In the genomic region with DNA sequence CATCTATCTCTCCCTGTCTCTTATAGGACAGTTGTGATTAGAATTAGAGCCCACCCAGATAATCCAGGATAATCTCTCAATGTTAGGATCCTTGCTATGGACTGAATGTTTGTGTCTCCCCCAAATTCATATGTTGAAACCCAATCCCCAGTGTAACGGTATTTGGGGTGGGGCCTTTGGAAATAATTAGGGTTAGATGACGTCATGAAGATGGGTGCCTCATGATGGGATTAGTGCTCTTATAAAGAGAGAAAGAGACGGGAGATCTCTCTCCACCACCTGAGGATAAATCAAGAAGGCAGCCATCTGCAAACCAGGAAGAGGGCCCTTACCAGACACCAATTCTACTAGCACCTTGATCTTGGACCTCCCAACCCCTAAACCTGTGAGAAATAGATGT, we compare ENCODE assay signal across 30 cellular contexts. TPM values are rescaled to one million over a fixed set of nuclear protein-coding genes. Genes with fewer than 3 reads are reported as not detected.
"Had no signal": no experiment of that assay in that cellular context is flagged by ENCODE, and none has a peak within 500 bp of the region (broad histone marks: within the 10 kb centered on the region; RNA-seq: fewer than 3 reads in every experiment).

No MANE protein-coding gene starts in this region.

- H3K4me2 ChIP-seq: neural progenitor cell, smooth muscle cell had no signal

- H3K4me3 ChIP-seq: neural progenitor cell, ovary, psoas muscle, skin epidermis, smooth muscle cell, spleen, suprapubic skin, testis, tibial artery, transverse colon, upper lobe of right lung, uterus had no signal

- H3K9me3 ChIP-seq: ovary, psoas muscle, spleen, suprapubic skin, testis, transverse colon, upper lobe of right lung, uterus had no signal

- H3K27me3 ChIP-seq: neural progenitor cell, ovary, spleen, suprapubic skin, testis, tibial artery, transverse colon, upper lobe of right lung, uterus had no signal

- ATAC-seq: natural killer cell; psoas muscle; right cardiac atrium; sciatic nerve; stimulated activated memory B cell treated with anti-CD40 and anti-IgM and Interleukin-4, amounts not matched to agents 10 μg/mL and 1 μg/mL and 100 μg/mL, for 72 hours; stimulated activated naive CD8-positive, alpha-beta T cell treated with anti-CD3 and anti-CD28 coated beads, Interleukin-15, amount 100 ng/mL, for 72 hours; stimulated activated naive CD8-positive, alpha-beta T cell treated with anti-CD3 and anti-CD28 coated beads, Interleukin-15, Interleukin-2, amounts not matched to agents 100 U/mL and 50 U/mL, for 24 hours; upper lobe of right lung had no signal

- H3K27ac ChIP-seq: neural progenitor cell, ovary, parathyroid adenoma, psoas muscle, skin epidermis, spleen, suprapubic skin, testis, tibial artery, transverse colon, upper lobe of right lung, uterus had no signal

- DNase-seq: natural killer cell; occipital lobe; ovary; posterior cingulate gyrus; psoas muscle; right cardiac atrium; spleen; stimulated activated CD4-positive, alpha-beta T cell treated with anti-CD3 and anti-CD28 coated beads, Interleukin-12 subunit alpha, Interleukin-12 subunit beta, amount 100 ng/mL, for 4 hours; stimulated activated CD4-positive, alpha-beta T cell treated with anti-CD3 and anti-CD28 coated beads, Interleukin-1b, Interleukin-23, amount 100 ng/mL, for 48 hours; stimulated activated CD4-positive, alpha-beta T cell treated with anti-CD3 and anti-CD28 coated beads, Interleukin-4, amount 100 ng/mL, for 1 hour; stimulated activated CD4-positive, alpha-beta T cell treated with anti-CD3 and anti-CD28 coated beads, Interleukin-4, amount 100 ng/mL, for 4 hours; stimulated activated CD8-positive, alpha-beta memory T cell treated with anti-CD3 and anti-CD28 coated beads, Interleukin-4, amount 100 ng/mL, for 48 hours; stimulated activated naive CD4-positive, alpha-beta T cell; stimulated activated naive CD8-positive, alpha-beta T cell treated with anti-CD3 and anti-CD28 coated beads, Interleukin-15, amount 100 ng/mL, for 72 hours; stimulated activated naive CD8-positive, alpha-beta T cell treated with anti-CD3 and anti-CD28 coated beads, Interleukin-15, Interleukin-2, amounts not matched to agents 100 U/mL and 50 U/mL, for 24 hours; substantia nigra; testis; tibial artery; transverse colon; upper lobe of right lung; uterus had no signal

- H3K36me3 ChIP-seq: neural progenitor cell, ovary, spleen, suprapubic skin, tibial artery, transverse colon, upper lobe of right lung, uterus had no signal

- H3K79me2 ChIP-seq: parathyroid adenoma had no signal

- H2AFZ ChIP-seq: neural progenitor cell, parathyroid adenoma had no signal

- H3K4me1 ChIP-seq: neural progenitor cell, parathyroid adenoma, psoas muscle, suprapubic skin, testis, tibial artery, transverse colon, upper lobe of right lung, uterus had no signal

- H3K9ac ChIP-seq: neural progenitor cell, parathyroid adenoma had no signal

RNA-seq across cellular contexts. Expression of a gene that starts 33.7 kb away (rescaled TPM):
- total RNA-seq: natural killer cell, osteoblast, smooth muscle cell had no signal
- polyA plus RNA-seq: neural cell, smooth muscle cell had no signal
